ENCODE assay signal across 29 cellular contexts in genomic region chr13:75875450-75875849, GRCh38.
"Had no signal": no experiment of that assay in that cellular context is flagged by ENCODE, and none has a peak within 500 bp of the region (broad histone marks: within the 10 kb centered on the region; RNA-seq: fewer than 3 reads in every experiment).

No MANE protein-coding gene starts in this region.

- H3K27ac ChIP-seq: brain microvascular endothelial cell, coronary artery, gastrocnemius medialis, left lung, lower lobe of right lung, parathyroid adenoma, psoas muscle, sigmoid colon had no signal

- FAIRE-seq: astrocyte, islet of Langerhans, small intestine had no signal

- H3K27ac Mint-ChIP-seq: activated B cell treated with CpG ODN at 0.5 μM for 24 hours; activated CD4-positive, alpha-beta T cell treated with anti-CD3 and anti-CD28 coated beads, Interleukin-2, amount 10 ng/mL, durations not matched to agents 24 days and 14 days; effector memory CD8-positive, alpha-beta T cell; stimulated activated naive B cell treated with anti-CD40 and anti-IgM and Interleukin-4, amounts not matched to agents 10 μg/mL and 1 μg/mL and 100 μg/mL, for 72 hours had no signal

- H3K36me3 ChIP-seq: brain microvascular endothelial cell, gastrocnemius medialis, left lung, lower lobe of right lung, sigmoid colon, tibial nerve had no signal

- DNase-seq: activated B cell treated with CpG ODN at 0.5 μM for 24 hours; activated CD4-positive, alpha-beta T cell treated with anti-CD3 and anti-CD28 coated beads, Interleukin-2, amount 10 ng/mL, durations not matched to agents 24 days and 14 days; activated CD8-positive, alpha-beta memory T cell treated with anti-CD3 and anti-CD28 coated beads for 24 hours; activated CD8-positive, alpha-beta memory T cell treated with anti-CD3 and anti-CD28 coated beads, Interleukin-2, amount 50 U/mL, for 48 hours; activated naive CD4-positive, alpha-beta T cell; activated T-cell treated with anti-CD3 and anti-CD28 coated beads, Interleukin-2, amount 50 U/mL, for 4 hours; amniotic stem cell; brain microvascular endothelial cell; effector memory CD8-positive, alpha-beta T cell; erythroblast; gastrocnemius medialis; glutamatergic neuron; left lung; lower lobe of right lung; mesenchymal stem cell; psoas muscle; sigmoid colon; small intestine; stimulated activated CD4-positive, alpha-beta T cell treated with anti-CD3 and anti-CD28 coated beads, Interleukin-4, amount 100 ng/mL, for 4 hours; stimulated activated CD8-positive, alpha-beta memory T cell treated with anti-CD3 and anti-CD28 coated beads, Interleukin-4, amount 100 ng/mL, for 48 hours; stimulated activated naive B cell treated with anti-CD40 and anti-IgM and Interleukin-4, amounts not matched to agents 10 μg/mL and 1 μg/mL and 100 μg/mL, for 72 hours; T-cell had no signal

- H3K36me3 Mint-ChIP-seq: naive thymus-derived CD8-positive, alpha-beta T cell; stimulated activated naive B cell treated with anti-CD40 and anti-IgM and Interleukin-4, amounts not matched to agents 10 μg/mL and 1 μg/mL and 100 μg/mL, for 72 hours; T-cell had no signal

- H2AFZ ChIP-seq: parathyroid adenoma had no signal

- H3K9me3 ChIP-seq: gastrocnemius medialis, left lung, lower lobe of right lung, psoas muscle, sigmoid colon, tibial nerve had no signal

- H3K4me3 Mint-ChIP-seq: activated B cell treated with CpG ODN at 0.5 μM for 24 hours; activated T-cell treated with anti-CD3 and anti-CD28 coated beads, Interleukin-2, amount 50 U/mL, for 4 hours; neural crest cell; stimulated activated naive B cell treated with anti-CD40 and anti-IgM and Interleukin-4, amounts not matched to agents 10 μg/mL and 1 μg/mL and 100 μg/mL, for 72 hours had no signal

- H3K79me2 ChIP-seq: parathyroid adenoma had no signal

- H3K27me3 ChIP-seq: brain microvascular endothelial cell, gastrocnemius medialis, left lung, sigmoid colon, tibial nerve had no signal

- H3K4me3 ChIP-seq: coronary artery, gastrocnemius medialis, left lung, lower lobe of right lung, psoas muscle, sigmoid colon, tibial nerve had no signal

- H3K4me1 ChIP-seq: gastrocnemius medialis, parathyroid adenoma had no signal

- H3K9ac ChIP-seq: parathyroid adenoma had no signal

- H3K9me3 Mint-ChIP-seq: activated B cell treated with CpG ODN at 0.5 μM for 24 hours; activated CD4-positive, alpha-beta T cell treated with anti-CD3 and anti-CD28 coated beads, Interleukin-2, amount 10 ng/mL, durations not matched to agents 24 days and 14 days; activated T-cell treated with anti-CD3 and anti-CD28 coated beads, Interleukin-2, amount 50 U/mL, for 4 hours; effector memory CD8-positive, alpha-beta T cell; naive thymus-derived CD8-positive, alpha-beta T cell; neural crest cell; stimulated activated naive B cell treated with anti-CD40 and anti-IgM and Interleukin-4, amounts not matched to agents 10 μg/mL and 1 μg/mL and 100 μg/mL, for 72 hours; T-cell had no signal
